Comparison of ENCODE assay signal across 1 cellular context in the genomic region with DNA sequence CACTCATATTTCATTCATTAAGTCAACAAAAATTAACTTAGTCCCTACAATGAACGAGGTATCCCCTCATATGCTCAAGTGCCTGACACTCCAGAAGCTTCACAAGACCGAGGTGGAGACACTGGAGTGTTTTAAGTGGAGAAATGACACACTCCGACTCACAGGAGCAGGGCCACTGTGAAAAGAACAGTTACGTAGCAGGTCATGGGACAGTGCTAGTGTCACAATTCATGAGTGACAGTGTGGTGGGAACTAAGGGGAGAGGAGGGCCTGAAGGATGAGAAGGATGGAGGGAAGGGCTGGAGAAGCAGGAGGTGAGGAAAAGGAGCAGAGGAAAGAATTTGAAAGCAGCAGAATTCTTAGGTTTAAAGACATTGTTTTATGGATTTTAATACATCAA.
TF ChIP-seq lines count a peak whose summit lies in the region.

No MANE protein-coding gene starts in this region.

TF ChIP-seq in GM12878, 131 proteins besides CTCF, POLR2A, EP300 and RAD21:
- no peak for TF ChIP-seq BCL11A (IDR thresholded peaks at IDR 0.05; ENCODE audit: low read depth, low read length)
- TF ChIP-seq, protein P1, sequence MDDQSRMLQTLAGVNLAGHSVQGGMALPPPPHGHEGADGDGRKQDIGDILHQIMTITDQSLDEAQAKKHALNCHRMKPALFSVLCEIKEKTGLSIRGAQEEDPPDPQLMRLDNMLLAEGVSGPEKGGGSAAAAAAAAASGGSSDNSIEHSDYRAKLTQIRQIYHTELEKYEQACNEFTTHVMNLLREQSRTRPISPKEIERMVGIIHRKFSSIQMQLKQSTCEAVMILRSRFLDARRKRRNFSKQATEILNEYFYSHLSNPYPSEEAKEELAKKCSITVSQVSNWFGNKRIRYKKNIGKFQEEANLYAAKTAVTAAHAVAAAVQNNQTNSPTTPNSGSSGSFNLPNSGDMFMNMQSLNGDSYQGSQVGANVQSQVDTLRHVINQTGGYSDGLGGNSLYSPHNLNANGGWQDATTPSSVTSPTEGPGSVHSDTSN (IDR thresholded peaks at IDR 0.05; ENCODE audit: insufficient replicate concordance, low read depth, low read length) = peak; percentile 19
